9 cellular contexts compared by ENCODE assay signal in genomic region chr18:53567935-53568574, GRCh38.
DNase-seq lines count a peak whose midpoint lies in the region; TF ChIP-seq lines count a peak whose summit lies in the region.
"Had no signal": no experiment of that assay in that cellular context is flagged by ENCODE, and none has a peak within 500 bp of the region (broad histone marks: within the 10 kb centered on the region; RNA-seq: fewer than 3 reads in every experiment).

No MANE protein-coding gene starts in this region.

- TF ChIP-seq CTCF in fibroblast of pulmonary artery (IDR thresholded peaks at IDR 0.05; ENCODE audit: low read length, missing control alignments) (peak; percentile 64), prostate gland (IDR thresholded peaks at IDR 0.05) (peak; percentile 14 to 50 (median 45))

- H3K27me3 ChIP-seq in prostate gland (replicated peaks; ENCODE audit: insufficient read depth) = no peaks in the 10 kb centered on the region

- no peaks in the 10 kb centered on the region for H3K4me1 ChIP-seq in prostate gland (replicated peaks)

- no peak for TF ChIP-seq POLR2A in prostate gland (IDR thresholded peaks at IDR 0.05)

- intact Hi-C loops in prostate gland (cut with DNase I) = no loop called here

- no peak overlapping the region for H3K4me3 ChIP-seq in fibroblast of pulmonary artery (replicated peaks; ENCODE audit: low read depth, low read length)
- no peak overlapping the region for H3K4me3 ChIP-seq in prostate gland

- H3K27ac ChIP-seq in prostate gland = no peak overlapping the region

- no peaks in the 10 kb centered on the region for H3K9me3 ChIP-seq in prostate gland

- H3K36me3 ChIP-seq in prostate gland = no peaks in the 10 kb centered on the region

- 53% methylated on average over 12 of the region's 12 CpGs for WGBS in prostate gland

- DNase-seq in NCI-H524 (lab: John Stamatoyannopoulos, UW) (peak; percentile 2 to 60), NCI-H524 treated with DMSO at 0.1 percent for 48 hours (lab: John Stamatoyannopoulos, UW) (no peak), HS-27A (ENCODE audit: low read depth) (peak; percentile 7), RPMI8226 (peak; percentile 26), fibroblast of pulmonary artery (ENCODE audit: low read depth) (peak; percentile 57), prostate gland (ENCODE audit: low spot score) (no peak), GF-D8 (lab: John Stamatoyannopoulos, UW) (no peak), cerebellar nuclear complex (lab: John Stamatoyannopoulos, UW) (no peak)
- DNase-seq: activated naive CD8-positive, alpha-beta T cell treated with anti-CD3 and anti-CD28 coated beads, Interleukin-2, amount 10 ng/mL, durations not matched to agents 7 days and 5 days had no signal

Comparison
In these comparisons a context has a peak if more than half of its experiments do, and no peak if none do; other contexts are left out.
1. DNase-seq: peak in NCI-H524 (2 of 2), HS-27A (single experiment), RPMI8226 (single experiment) and fibroblast of pulmonary artery (single experiment); none in NCI-H524 treated with DMSO at 0.1 percent for 48 hours (single experiment), prostate gland (single experiment), GF-D8 (single experiment) and cerebellar nuclear complex (0 of 2).